13 cellular contexts compared by ENCODE assay signal in genomic region chr5:136012041-136012804, GRCh38. TPM values are rescaled to one million over a fixed set of nuclear protein-coding genes. Genes with fewer than 3 reads are reported as not detected.
A peak's percentile ranks its signal among the peaks of the same experiment; 100 is the strongest.
DNase-seq lines count a peak whose midpoint lies in the region; ATAC-seq, FAIRE-seq and TF ChIP-seq lines count a peak whose summit lies in the region.
"Had no signal": no experiment of that assay in that cellular context is flagged by ENCODE, and none has a peak within 500 bp of the region (broad histone marks: within the 10 kb centered on the region; RNA-seq: fewer than 3 reads in every experiment).

No MANE protein-coding gene starts in this region.

- intact Hi-C loops in CD14-positive monocyte (cut with micrococcal nuclease) = no loop called here
- intact Hi-C loops in activated CD4-positive, alpha-beta memory T cell treated with anti-CD3 and anti-CD28 coated beads for 36 hours (cut with micrococcal nuclease) = no loop called here

- CTCF ChIA-PET in activated CD4-positive, alpha-beta memory T cell treated with anti-CD3 and anti-CD28 coated beads for 36 hours (lab: Charles Lee) = interaction anchor here (1.2 kb wide), 1 partner anchor 35 kb away, joined by 3 read pairs; no protein-coding TSS in a partner anchor

- H3K27me3 Mint-ChIP-seq in CD14-positive monocyte (ENCODE audit: low read depth in 3 of 3) (no peaks in the 10 kb centered on the region), mesothelial cell of epicardium (ENCODE audit: low read depth) (peaks cover 7% of the 10 kb centered on the region)
- H3K27me3 Mint-ChIP-seq in activated CD4-positive, alpha-beta memory T cell treated with anti-CD3 and anti-CD28 coated beads for 36 hours = peaks cover 11% of the 10 kb centered on the region

- no peak for FAIRE-seq in HTR-8/SVneo (lab: Jason Lieb, UNC)
- FAIRE-seq: GM18507, H1 had no signal

- no peak for ATAC-seq in HG03460 (IDR thresholded peaks at IDR 0.05; ENCODE audit: unreplicated experiment)
- ATAC-seq: activated naive CD4-positive, alpha-beta T cell treated with anti-CD3 and anti-CD28 coated beads, Interleukin-2, amount 50 U/mL, for 72 hours had no signal

- no peak for TF ChIP-seq CTCF in CD14-positive monocyte (IDR thresholded peaks at IDR 0.05)
- TF ChIP-seq CTCF in mesothelial cell of epicardium (IDR thresholded peaks at IDR 0.05; ENCODE audit: unreplicated experiment) = no peak

- peak overlapping the region in 1 of 2 donors; percentile 75 for H3K4me3 Mint-ChIP-seq in CD14-positive monocyte
- no peak overlapping the region for H3K4me3 Mint-ChIP-seq in mesothelial cell of epicardium
- no peak overlapping the region for H3K4me3 Mint-ChIP-seq in activated CD4-positive, alpha-beta memory T cell treated with anti-CD3 and anti-CD28 coated beads for 36 hours
- H3K4me3 Mint-ChIP-seq: nephron progenitor cell had no signal

- DNase-seq in CD14-positive monocyte (ENCODE audit: low spot score) (no peak), NOMO-1 (lab: John Stamatoyannopoulos, UW; ENCODE audit: unreplicated experiment in 2 of 2) (peak; percentile 43 to 93), dermis blood vessel endothelial cell (peak; percentile 45), mesothelial cell of epicardium (ENCODE audit: low spot score in 2 of 2, unreplicated experiment in 2 of 2) (no peak), HTR-8/SVneo (ENCODE audit: insufficient read length, low spot score) (no peak), C1 segment of cervical spinal cord (lab: John Stamatoyannopoulos, UW) (no peak)
- no peak for DNase-seq in activated CD4-positive, alpha-beta memory T cell treated with anti-CD3 and anti-CD28 coated beads for 36 hours
- DNase-seq: NCI-H524 treated with DMSO at 0.1 percent for 48 hours, nephron progenitor cell had no signal

- H3K27ac Mint-ChIP-seq in CD14-positive monocyte (peak overlapping the region; percentile 89 to 95 (median 92)), mesothelial cell of epicardium (peak overlapping the region; percentile 84)
- H3K27ac Mint-ChIP-seq in activated CD4-positive, alpha-beta memory T cell treated with anti-CD3 and anti-CD28 coated beads for 36 hours = no peak overlapping the region
- H3K27ac Mint-ChIP-seq: activated naive CD4-positive, alpha-beta T cell treated with anti-CD3 and anti-CD28 coated beads, Interleukin-2, amount 50 U/mL, for 72 hours; nephron progenitor cell had no signal

- peaks cover 10 to 14% of the 10 kb centered on the region in 2 donors for H3K36me3 Mint-ChIP-seq in CD14-positive monocyte
- H3K36me3 Mint-ChIP-seq in mesothelial cell of epicardium = no peaks in the 10 kb centered on the region
- no peaks in the 10 kb centered on the region for H3K36me3 Mint-ChIP-seq in activated CD4-positive, alpha-beta memory T cell treated with anti-CD3 and anti-CD28 coated beads for 36 hours
- H3K36me3 Mint-ChIP-seq: activated naive CD4-positive, alpha-beta T cell treated with anti-CD3 and anti-CD28 coated beads, Interleukin-2, amount 50 U/mL, for 72 hours had no signal

- H3K4me1 Mint-ChIP-seq in CD14-positive monocyte = peaks cover 84% of the 10 kb centered on the region
- peaks cover 60% of the 10 kb centered on the region for H3K4me1 Mint-ChIP-seq in mesothelial cell of epicardium
- H3K4me1 Mint-ChIP-seq in activated CD4-positive, alpha-beta memory T cell treated with anti-CD3 and anti-CD28 coated beads for 36 hours (ENCODE audit: low read depth) = peaks cover 5% of the 10 kb centered on the region

- H3K9me3 Mint-ChIP-seq in CD14-positive monocyte (peaks cover 0 to 2% (median 0%) of the 10 kb centered on the region in 7 donors), mesothelial cell of epicardium (peaks cover 3% of the 10 kb centered on the region)
- H3K9me3 Mint-ChIP-seq in activated CD4-positive, alpha-beta memory T cell treated with anti-CD3 and anti-CD28 coated beads for 36 hours = no peaks in the 10 kb centered on the region
- H3K9me3 Mint-ChIP-seq: activated naive CD4-positive, alpha-beta T cell treated with anti-CD3 and anti-CD28 coated beads, Interleukin-2, amount 50 U/mL, for 72 hours; nephron progenitor cell had no signal

- POLR2A ChIA-PET in activated CD4-positive, alpha-beta memory T cell treated with anti-CD3 and anti-CD28 coated beads for 36 hours (lab: Charles Lee) = no interaction called here

RNA-seq across cellular contexts. Expression of gene TGFBI, which starts 16.6 kb away (rescaled TPM):
- 100 to 1,000 TPM; 480 to 653 TPM for polyA plus RNA-seq in CD14-positive monocyte
- total RNA-seq in dermis blood vessel endothelial cell (3.9 and 9.5 TPM in 2 replicates), mesothelial cell of epicardium (339 to 354 TPM (median 345 TPM) in 3 replicates)
- under 1 TPM; 0.58 to 0.97 TPM for total RNA-seq in activated CD4-positive, alpha-beta memory T cell treated with anti-CD3 and anti-CD28 coated beads for 36 hours
- total RNA-seq: activated naive CD4-positive, alpha-beta T cell treated with anti-CD3 and anti-CD28 coated beads, Interleukin-2, amount 50 U/mL, for 72 hours had no signal

RNA-seq across cellular contexts. Expression of gene LECT2, which starts 57.4 kb away (rescaled TPM):
- not detected for polyA plus RNA-seq in CD14-positive monocyte
- total RNA-seq in dermis blood vessel endothelial cell (not detected in 2 replicates), mesothelial cell of epicardium (not detected in 3 replicates)
- not detected for total RNA-seq in activated CD4-positive, alpha-beta memory T cell treated with anti-CD3 and anti-CD28 coated beads for 36 hours
- total RNA-seq: activated naive CD4-positive, alpha-beta T cell treated with anti-CD3 and anti-CD28 coated beads, Interleukin-2, amount 50 U/mL, for 72 hours; H1 had no signal
- polyA plus RNA-seq: H1 had no signal

Comparison
In these comparisons a context has a peak if more than half of its experiments do, and no peak if none do; other contexts are left out.
1. DNase-seq: peak in NOMO-1 (2 of 2) and dermis blood vessel endothelial cell (single experiment); none in CD14-positive monocyte (single experiment), mesothelial cell of epicardium (0 of 2), activated CD4-positive, alpha-beta memory T cell treated with anti-CD3 and anti-CD28 coated beads for 36 hours (single experiment), HTR-8/SVneo (single experiment) and C1 segment of cervical spinal cord (0 of 14).
2. RNA of gene TGFBI, which starts 16.6 kb away (total RNA-seq): 339 to 354 TPM in mesothelial cell of epicardium; 3.9 to 9.5 TPM in dermis blood vessel endothelial cell and 0.58 to 0.97 TPM in activated CD4-positive, alpha-beta memory T cell treated with anti-CD3 and anti-CD28 coated beads for 36 hours; every median in the first group is over 10 times any median in the second.